In the genomic region with DNA sequence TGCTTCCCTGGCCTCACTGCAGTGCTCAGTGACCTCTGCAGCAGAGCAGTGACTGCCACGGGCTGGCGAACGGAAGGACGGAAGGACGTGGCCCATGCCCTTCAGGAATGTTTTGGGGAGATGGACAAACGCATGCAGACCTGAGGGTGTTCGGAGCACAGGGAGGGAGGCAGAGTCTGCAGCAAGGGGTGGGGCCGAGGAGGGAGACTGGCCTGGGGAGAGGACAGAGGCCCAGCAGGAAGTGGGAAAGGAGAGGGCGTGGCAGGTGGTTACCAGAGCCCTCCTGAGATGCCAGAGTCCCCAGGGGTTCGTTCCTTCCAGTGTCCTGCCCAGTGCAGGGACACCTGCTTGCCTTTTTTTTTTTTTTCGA, we compare ENCODE assay signal across 1 cellular context.
TF ChIP-seq lines count a peak whose summit lies in the region.

No MANE protein-coding gene starts in this region.

TF ChIP-seq in HepG2, 621 proteins besides CTCF, POLR2A, EP300 and RAD21 (continues in another document):
- TF ChIP-seq ZNF501 (CRISPR knock-in tag; IDR thresholded peaks at IDR 0.05) (no peak), U2AF2 (IDR thresholded peaks at IDR 0.05; ENCODE audit: low read depth, low read length) (no peak), GABPB1 (CRISPR knock-in tag; IDR thresholded peaks at IDR 0.05) (no peak), ESRRA (CRISPR knock-in tag; IDR thresholded peaks at IDR 0.05; ENCODE audit: low read depth) (peak; percentile 32; the same call in 1 of the 2 replicates), NFAT5 (CRISPR knock-in tag; IDR thresholded peaks at IDR 0.05) (no peak), ZNF839 (CRISPR knock-in tag; IDR thresholded peaks at IDR 0.05; ENCODE audit: borderline replicate concordance) (no peak), KLF12 (CRISPR knock-in tag; IDR thresholded peaks at IDR 0.05; ENCODE audit: borderline replicate concordance) (0 out of 2 replicates have a peak, but pooled peaks have one; percentile 7), ZNF629 (CRISPR knock-in tag; conservative IDR thresholded peaks at IDR 0.05) (0 out of 2 replicates have a peak, but pooled peaks have one; percentile 9), SP5 (CRISPR knock-in tag; IDR thresholded peaks at IDR 0.05; ENCODE audit: borderline replicate concordance, low read depth) (peak; percentile 66), HNF1A (IDR thresholded peaks at IDR 0.05; ENCODE audit: low read depth) (no peak), HNF1A (CRISPR knock-in tag; IDR thresholded peaks at IDR 0.05; ENCODE audit: borderline replicate concordance) (no peak), ZFP37 (CRISPR knock-in tag; IDR thresholded peaks at IDR 0.05; ENCODE audit: borderline replicate concordance) (0 out of 2 replicates have a peak, but pooled peaks have one; percentile 33), MXD4 (CRISPR knock-in tag; IDR thresholded peaks at IDR 0.05) (0 out of 2 replicates have a peak, but pooled peaks have one; percentile 33), TEAD3 (CRISPR knock-in tag; optimal IDR thresholded peaks at IDR 0.05; ENCODE audit: borderline replicate concordance) (peak; percentile 62), LCORL (IDR thresholded peaks at IDR 0.05) (no peak), LCORL (CRISPR knock-in tag; IDR thresholded peaks at IDR 0.05) (peak; percentile 56), JDP2 (CRISPR knock-in tag; IDR thresholded peaks at IDR 0.05; ENCODE audit: borderline replicate concordance) (no peak), MYC (CRISPR knock-in tag; IDR thresholded peaks at IDR 0.05; ENCODE audit: borderline replicate concordance) (peak; percentile 35; the same call in 1 of the 2 replicates)
- TF ChIP-seq, protein P1, sequence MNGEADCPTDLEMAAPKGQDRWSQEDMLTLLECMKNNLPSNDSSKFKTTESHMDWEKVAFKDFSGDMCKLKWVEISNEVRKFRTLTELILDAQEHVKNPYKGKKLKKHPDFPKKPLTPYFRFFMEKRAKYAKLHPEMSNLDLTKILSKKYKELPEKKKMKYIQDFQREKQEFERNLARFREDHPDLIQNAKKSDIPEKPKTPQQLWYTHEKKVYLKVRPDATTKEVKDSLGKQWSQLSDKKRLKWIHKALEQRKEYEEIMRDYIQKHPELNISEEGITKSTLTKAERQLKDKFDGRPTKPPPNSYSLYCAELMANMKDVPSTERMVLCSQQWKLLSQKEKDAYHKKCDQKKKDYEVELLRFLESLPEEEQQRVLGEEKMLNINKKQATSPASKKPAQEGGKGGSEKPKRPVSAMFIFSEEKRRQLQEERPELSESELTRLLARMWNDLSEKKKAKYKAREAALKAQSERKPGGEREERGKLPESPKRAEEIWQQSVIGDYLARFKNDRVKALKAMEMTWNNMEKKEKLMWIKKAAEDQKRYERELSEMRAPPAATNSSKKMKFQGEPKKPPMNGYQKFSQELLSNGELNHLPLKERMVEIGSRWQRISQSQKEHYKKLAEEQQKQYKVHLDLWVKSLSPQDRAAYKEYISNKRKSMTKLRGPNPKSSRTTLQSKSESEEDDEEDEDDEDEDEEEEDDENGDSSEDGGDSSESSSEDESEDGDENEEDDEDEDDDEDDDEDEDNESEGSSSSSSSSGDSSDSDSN (CRISPR knock-in tag; IDR thresholded peaks at IDR 0.05), result peak; percentile 36; the same call in 1 of the 2 replicates
- TF ChIP-seq, protein P2, sequence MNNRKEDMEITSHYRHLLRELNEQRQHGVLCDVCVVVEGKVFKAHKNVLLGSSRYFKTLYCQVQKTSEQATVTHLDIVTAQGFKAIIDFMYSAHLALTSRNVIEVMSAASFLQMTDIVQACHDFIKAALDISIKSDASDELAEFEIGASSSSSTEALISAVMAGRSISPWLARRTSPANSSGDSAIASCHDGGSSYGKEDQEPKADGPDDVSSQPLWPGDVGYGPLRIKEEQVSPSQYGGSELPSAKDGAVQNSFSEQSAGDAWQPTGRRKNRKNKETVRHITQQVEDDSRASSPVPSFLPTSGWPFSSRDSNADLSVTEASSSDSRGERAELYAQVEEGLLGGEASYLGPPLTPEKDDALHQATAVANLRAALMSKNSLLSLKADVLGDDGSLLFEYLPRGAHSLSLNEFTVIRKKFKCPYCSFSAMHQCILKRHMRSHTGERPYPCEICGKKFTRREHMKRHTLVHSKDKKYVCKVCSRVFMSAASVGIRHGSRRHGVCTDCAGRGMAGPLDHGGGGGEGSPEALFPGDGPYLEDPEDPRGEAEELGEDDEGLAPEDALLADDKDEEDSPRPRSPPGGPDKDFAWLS (CRISPR knock-in tag; IDR thresholded peaks at IDR 0.05; ENCODE audit: borderline replicate concordance), result no peak
- TF ChIP-seq, protein P3, sequence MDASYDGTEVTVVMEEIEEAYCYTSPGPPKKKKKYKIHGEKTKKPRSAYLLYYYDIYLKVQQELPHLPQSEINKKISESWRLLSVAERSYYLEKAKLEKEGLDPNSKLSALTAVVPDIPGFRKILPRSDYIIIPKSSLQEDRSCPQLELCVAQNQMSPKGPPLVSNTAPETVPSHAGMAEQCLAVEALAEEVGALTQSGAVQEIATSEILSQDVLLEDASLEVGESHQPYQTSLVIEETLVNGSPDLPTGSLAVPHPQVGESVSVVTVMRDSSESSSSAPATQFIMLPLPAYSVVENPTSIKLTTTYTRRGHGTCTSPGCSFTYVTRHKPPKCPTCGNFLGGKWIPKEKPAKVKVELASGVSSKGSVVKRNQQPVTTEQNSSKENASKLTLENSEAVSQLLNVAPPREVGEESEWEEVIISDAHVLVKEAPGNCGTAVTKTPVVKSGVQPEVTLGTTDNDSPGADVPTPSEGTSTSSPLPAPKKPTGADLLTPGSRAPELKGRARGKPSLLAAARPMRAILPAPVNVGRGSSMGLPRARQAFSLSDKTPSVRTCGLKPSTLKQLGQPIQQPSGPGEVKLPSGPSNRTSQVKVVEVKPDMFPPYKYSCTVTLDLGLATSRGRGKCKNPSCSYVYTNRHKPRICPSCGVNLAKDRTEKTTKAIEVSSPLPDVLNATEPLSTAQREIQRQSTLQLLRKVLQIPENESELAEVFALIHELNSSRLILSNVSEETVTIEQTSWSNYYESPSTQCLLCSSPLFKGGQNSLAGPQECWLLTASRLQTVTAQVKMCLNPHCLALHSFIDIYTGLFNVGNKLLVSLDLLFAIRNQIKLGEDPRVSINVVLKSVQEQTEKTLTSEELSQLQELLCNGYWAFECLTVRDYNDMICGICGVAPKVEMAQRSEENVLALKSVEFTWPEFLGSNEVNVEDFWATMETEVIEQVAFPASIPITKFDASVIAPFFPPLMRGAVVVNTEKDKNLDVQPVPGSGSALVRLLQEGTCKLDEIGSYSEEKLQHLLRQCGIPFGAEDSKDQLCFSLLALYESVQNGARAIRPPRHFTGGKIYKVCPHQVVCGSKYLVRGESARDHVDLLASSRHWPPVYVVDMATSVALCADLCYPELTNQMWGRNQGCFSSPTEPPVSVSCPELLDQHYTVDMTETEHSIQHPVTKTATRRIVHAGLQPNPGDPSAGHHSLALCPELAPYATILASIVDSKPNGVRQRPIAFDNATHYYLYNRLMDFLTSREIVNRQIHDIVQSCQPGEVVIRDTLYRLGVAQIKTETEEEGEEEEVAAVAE (CRISPR knock-in tag; IDR thresholded peaks at IDR 0.05; ENCODE audit: borderline replicate concordance), result no peak
- TF ChIP-seq, protein P4, sequence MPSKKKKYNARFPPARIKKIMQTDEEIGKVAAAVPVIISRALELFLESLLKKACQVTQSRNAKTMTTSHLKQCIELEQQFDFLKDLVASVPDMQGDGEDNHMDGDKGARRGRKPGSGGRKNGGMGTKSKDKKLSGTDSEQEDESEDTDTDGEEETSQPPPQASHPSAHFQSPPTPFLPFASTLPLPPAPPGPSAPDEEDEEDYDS (CRISPR knock-in tag; IDR thresholded peaks at IDR 0.05), result 0 out of 2 replicates have a peak, but pooled peaks have one; percentile 14
- TF ChIP-seq, protein P5, sequence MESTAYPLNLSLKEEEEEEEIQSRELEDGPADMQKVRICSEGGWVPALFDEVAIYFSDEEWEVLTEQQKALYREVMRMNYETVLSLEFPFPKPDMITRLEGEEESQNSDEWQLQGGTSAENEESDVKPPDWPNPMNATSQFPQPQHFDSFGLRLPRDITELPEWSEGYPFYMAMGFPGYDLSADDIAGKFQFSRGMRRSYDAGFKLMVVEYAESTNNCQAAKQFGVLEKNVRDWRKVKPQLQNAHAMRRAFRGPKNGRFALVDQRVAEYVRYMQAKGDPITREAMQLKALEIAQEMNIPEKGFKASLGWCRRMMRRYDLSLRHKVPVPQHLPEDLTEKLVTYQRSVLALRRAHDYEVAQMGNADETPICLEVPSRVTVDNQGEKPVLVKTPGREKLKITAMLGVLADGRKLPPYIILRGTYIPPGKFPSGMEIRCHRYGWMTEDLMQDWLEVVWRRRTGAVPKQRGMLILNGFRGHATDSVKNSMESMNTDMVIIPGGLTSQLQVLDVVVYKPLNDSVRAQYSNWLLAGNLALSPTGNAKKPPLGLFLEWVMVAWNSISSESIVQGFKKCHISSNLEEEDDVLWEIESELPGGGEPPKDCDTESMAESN (CRISPR knock-in tag; conservative IDR thresholded peaks at IDR 0.05), result no peak
- TF ChIP-seq, protein P6, sequence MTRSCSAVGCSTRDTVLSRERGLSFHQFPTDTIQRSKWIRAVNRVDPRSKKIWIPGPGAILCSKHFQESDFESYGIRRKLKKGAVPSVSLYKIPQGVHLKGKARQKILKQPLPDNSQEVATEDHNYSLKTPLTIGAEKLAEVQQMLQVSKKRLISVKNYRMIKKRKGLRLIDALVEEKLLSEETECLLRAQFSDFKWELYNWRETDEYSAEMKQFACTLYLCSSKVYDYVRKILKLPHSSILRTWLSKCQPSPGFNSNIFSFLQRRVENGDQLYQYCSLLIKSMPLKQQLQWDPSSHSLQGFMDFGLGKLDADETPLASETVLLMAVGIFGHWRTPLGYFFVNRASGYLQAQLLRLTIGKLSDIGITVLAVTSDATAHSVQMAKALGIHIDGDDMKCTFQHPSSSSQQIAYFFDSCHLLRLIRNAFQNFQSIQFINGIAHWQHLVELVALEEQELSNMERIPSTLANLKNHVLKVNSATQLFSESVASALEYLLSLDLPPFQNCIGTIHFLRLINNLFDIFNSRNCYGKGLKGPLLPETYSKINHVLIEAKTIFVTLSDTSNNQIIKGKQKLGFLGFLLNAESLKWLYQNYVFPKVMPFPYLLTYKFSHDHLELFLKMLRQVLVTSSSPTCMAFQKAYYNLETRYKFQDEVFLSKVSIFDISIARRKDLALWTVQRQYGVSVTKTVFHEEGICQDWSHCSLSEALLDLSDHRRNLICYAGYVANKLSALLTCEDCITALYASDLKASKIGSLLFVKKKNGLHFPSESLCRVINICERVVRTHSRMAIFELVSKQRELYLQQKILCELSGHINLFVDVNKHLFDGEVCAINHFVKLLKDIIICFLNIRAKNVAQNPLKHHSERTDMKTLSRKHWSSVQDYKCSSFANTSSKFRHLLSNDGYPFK (CRISPR knock-in tag; IDR thresholded peaks at IDR 0.05; ENCODE audit: borderline replicate concordance), result 0 out of 2 replicates have a peak, but pooled peaks have one; percentile 21
